24 cellular contexts compared by ENCODE assay signal in genomic region chr21:39525129-39525528, GRCh38.
A peak's percentile ranks its signal among the peaks of the same experiment; 100 is the strongest.
DNase-seq lines count a peak whose midpoint lies in the region; ATAC-seq, FAIRE-seq and TF ChIP-seq lines count a peak whose summit lies in the region.
"Had no signal": no experiment of that assay in that cellular context is flagged by ENCODE, and none has a peak within 500 bp of the region (broad histone marks: within the 10 kb centered on the region; RNA-seq: fewer than 3 reads in every experiment).

No MANE protein-coding gene starts in this region.

- H3K27ac ChIP-seq in H1 (ENCODE audit: low read depth, low read length) (no peak overlapping the region), lung (ENCODE audit: low read depth in 1 of 2, low read length in 1 of 2) (no peak overlapping the region)
- H3K27ac ChIP-seq: BLaER1, SK-N-MC, uterus had no signal

- no peaks in the 10 kb centered on the region for H3K27me3 Mint-ChIP-seq in activated T-helper 2 cell treated with anti-CD3 and anti-CD28 coated beads, Interferon-gamma antibody, Interleukin-2, Interleukin-4, amounts not matched to agents 10 μg/mL and 5 μg/mL and 100 μg/mL, durations not matched to agents 14 hours and 24 hours and 36 hours (ENCODE audit: low read depth)
- H3K27me3 Mint-ChIP-seq in T-helper 2 cell treated with Interferon-gamma antibody and Interleukin-4, amounts not matched to agents 5 μg/mL and 100 μg/mL, for 36 hours (ENCODE audit: low read depth) = peaks cover 7% of the 10 kb centered on the region

- no peak overlapping the region for H2BK5ac ChIP-seq in H1 (ENCODE audit: low read depth, low read length)

- no peak overlapping the region for H3K4me2 ChIP-seq in H1 (ENCODE audit: insufficient read depth in 1 of 2, low read depth in 2 of 2, low read length in 2 of 2)
- H3K4me2 ChIP-seq: BLaER1 had no signal

- no peaks in the 10 kb centered on the region for H3K9me3 Mint-ChIP-seq in activated T-helper 2 cell treated with anti-CD3 and anti-CD28 coated beads, Interferon-gamma antibody, Interleukin-2, Interleukin-4, amounts not matched to agents 10 μg/mL and 5 μg/mL and 100 μg/mL, durations not matched to agents 14 hours and 24 hours and 36 hours
- no peaks in the 10 kb centered on the region for H3K9me3 Mint-ChIP-seq in T-helper 2 cell treated with Interferon-gamma antibody and Interleukin-4, amounts not matched to agents 5 μg/mL and 100 μg/mL, for 36 hours
- H3K9me3 Mint-ChIP-seq: activated naive CD4-positive, alpha-beta T cell treated with anti-CD3 and anti-CD28 coated beads, Interleukin-2, amount 10 ng/mL, durations not matched to agents 7 days and 5 days; activated T-cell treated with anti-CD3 and anti-CD28 coated beads, Interleukin-2, amount 50 U/mL, for 72 hours; T-helper 1 cell treated with Interleukin-12 subunit alpha and Interleukin-12 subunit beta and Interleukin-4 antibody, amounts not matched to agents 30 μg/mL and 1 μg/mL, for 36 hours had no signal

- no peak overlapping the region for H3K56ac ChIP-seq in H1 (replicated peaks; ENCODE audit: insufficient read length, low read depth, low read length)

- H3K9me3 ChIP-seq in H1 (ENCODE audit: insufficient read depth in 2 of 2, low read depth in 1 of 2, low read length in 1 of 2) = peaks cover 0 to 2% of the 10 kb centered on the region in 2 experiments; a peak in 1 of 4 replicates
- no peaks in the 10 kb centered on the region for H3K9me3 ChIP-seq in lung (ENCODE audit: control insufficient read depth in 2 of 2, insufficient read depth in 1 of 2, low read length in 1 of 2)
- H3K9me3 ChIP-seq: BLaER1, uterus had no signal

- intact Hi-C loops in activated T-helper 2 cell treated with anti-CD3 and anti-CD28 coated beads, Interferon-gamma antibody, Interleukin-2, Interleukin-4, amounts not matched to agents 10 μg/mL and 5 μg/mL and 100 μg/mL, durations not matched to agents 14 hours and 24 hours and 36 hours (cut with micrococcal nuclease) = no loop called here

- peak overlapping the region; percentile 62 for H2BK20ac ChIP-seq in H1 (ENCODE audit: low read length)

- no peaks in the 10 kb centered on the region for H3K4me1 ChIP-seq in H1 (replicated peaks in 1 of 4; ENCODE audit: control insufficient read depth in 3 of 4, insufficient read depth in 4 of 4, low read length in 3 of 4)
- peaks cover 7 to 11% of the 10 kb centered on the region in 2 donors for H3K4me1 ChIP-seq in lung (ENCODE audit: control insufficient read depth in 2 of 2, insufficient read depth in 2 of 2, low read length in 2 of 2)
- H3K4me1 ChIP-seq: uterus had no signal

- peak; percentile 97 for DNase-seq in DMS79 treated with DMSO at 0.1 percent for 48 hours (lab: John Stamatoyannopoulos, UW)
- DNase-seq in NCI-H2107 treated with DMSO at 0.1 percent for 48 hours (lab: John Stamatoyannopoulos, UW; ENCODE audit: unreplicated experiment) = peak; percentile 8
- no peak for DNase-seq in H1 (ENCODE audit: low read depth in 1 of 2, low spot score in 2 of 2)
- peak; percentile 77 for DNase-seq in lung (ENCODE audit: low spot score)
- DNase-seq in activated T-helper 2 cell treated with anti-CD3 and anti-CD28 coated beads, Interferon-gamma antibody, Interleukin-2, Interleukin-4, amounts not matched to agents 10 μg/mL and 5 μg/mL and 100 μg/mL, durations not matched to agents 14 hours and 24 hours and 36 hours (ENCODE audit: low spot score) = no peak
- no peak for DNase-seq in activated CD4-positive, alpha-beta T cell treated with anti-CD3 and anti-CD28 coated beads, Interleukin-2, amount 50 U/mL, for 1 hour
- no peak for DNase-seq in T-helper 2 cell treated with Interferon-gamma antibody and Interleukin-4, amounts not matched to agents 5 μg/mL and 100 μg/mL, for 36 hours (ENCODE audit: low spot score)
- DNase-seq: ACHN; activated CD4-positive, alpha-beta T cell treated with anti-CD3 and anti-CD28 coated beads for 48 hours; activated naive CD4-positive, alpha-beta T cell treated with anti-CD3 and anti-CD28 coated beads, Interleukin-2, amount 10 ng/mL, durations not matched to agents 7 days and 5 days; activated T-cell treated with anti-CD3 and anti-CD28 coated beads, Interleukin-2, amount 50 U/mL, for 72 hours; cortex of kidney; endodermal cell; kidney; mesendoderm; NCI-H1436; NCI-H748 treated with DMSO at 0.1 percent for 48 hours; RPMI8226; uterus had no signal

- no peak for TF ChIP-seq EP300 in H1 (IDR thresholded peaks at IDR 0.05; ENCODE audit: borderline replicate concordance in 1 of 2, low read depth in 2 of 2, low read length in 2 of 2)

- no peak overlapping the region for H2AFZ ChIP-seq in H1 (ENCODE audit: low read length)

- no peak for TF ChIP-seq POLR2A in H1 (IDR thresholded peaks at IDR 0.05; ENCODE audit: control extremely low read depth in 1 of 2, low read depth in 2 of 2, low read length in 2 of 2)

- no peak overlapping the region for H3K4me3 ChIP-seq in H1 (ENCODE audit: extremely low read depth in 1 of 4, insufficient read depth in 2 of 4, low read depth in 3 of 4, low read length in 4 of 4)
- H3K4me3 ChIP-seq in lung = no peak overlapping the region
- H3K4me3 ChIP-seq: BLaER1, SK-N-MC, uterus had no signal

- no peak overlapping the region for H3K14ac ChIP-seq in H1 (ENCODE audit: insufficient read length)

- no peak for FAIRE-seq in H1 (lab: Jason Lieb, UNC)
- FAIRE-seq: GM12892, kidney had no signal

- no peaks in the 10 kb centered on the region for H3K79me2 ChIP-seq in H1 (ENCODE audit: control insufficient read depth in 1 of 2, insufficient read depth in 2 of 2, low read length in 2 of 2)

- H2BK12ac ChIP-seq in H1 (ENCODE audit: low read depth, low read length) = peak overlapping the region; percentile 0; the same call in 1 of the 2 replicates

- TF ChIP-seq CTCF in H1 (IDR thresholded peaks at IDR 0.05; ENCODE audit: control extremely low read depth in 1 of 3, insufficient read depth in 1 of 3, low read depth in 1 of 3, low read length in 3 of 3) (no peak), lung (IDR thresholded peaks at IDR 0.05; ENCODE audit: control extremely low read depth, extremely low read depth) (no peak)

- H3K18ac ChIP-seq in H1 (ENCODE audit: extremely low read depth, low read length) = 0 out of 2 replicates have a peak overlapping the region, but pooled peaks have one; percentile 20

- CTCF ChIA-PET in H1 (lab: Charles Lee; ENCODE audit: partially characterized antibody) = interaction anchor here (0.7 to 1.1 kb wide), 3 partner anchors 131 to 188 kb away, joined by 3 to 4 read pairs (median 3); no protein-coding TSS in a partner anchor

- H2BK15ac ChIP-seq in H1 (ENCODE audit: low read length) = peak overlapping the region; percentile 19; the same call in 1 of the 2 replicates

- H3K79me1 ChIP-seq in H1 (ENCODE audit: low read depth, low read length) = no peaks in the 10 kb centered on the region

- H3K23me2 ChIP-seq in H1 (ENCODE audit: low read depth, low read length) = no peaks in the 10 kb centered on the region

- ATAC-seq in lung (ENCODE audit: insufficient read depth, low FRiP score) (no peak), GM19455 (IDR thresholded peaks at IDR 0.05; ENCODE audit: unreplicated experiment) (no peak)
- ATAC-seq: activated T-cell treated with anti-CD3 and anti-CD28 coated beads, Interleukin-2, amount 50 U/mL, for 72 hours had no signal

- H3K4me3 Mint-ChIP-seq in activated T-helper 2 cell treated with anti-CD3 and anti-CD28 coated beads, Interferon-gamma antibody, Interleukin-2, Interleukin-4, amounts not matched to agents 10 μg/mL and 5 μg/mL and 100 μg/mL, durations not matched to agents 14 hours and 24 hours and 36 hours (ENCODE audit: low read depth) = no peak overlapping the region
- no peak overlapping the region for H3K4me3 Mint-ChIP-seq in T-helper 2 cell treated with Interferon-gamma antibody and Interleukin-4, amounts not matched to agents 5 μg/mL and 100 μg/mL, for 36 hours
- H3K4me3 Mint-ChIP-seq: activated naive CD4-positive, alpha-beta T cell treated with anti-CD3 and anti-CD28 coated beads, Interleukin-2, amount 10 ng/mL, durations not matched to agents 7 days and 5 days; activated T-cell treated with anti-CD3 and anti-CD28 coated beads, Interleukin-2, amount 50 U/mL, for 72 hours; endodermal cell; T-helper 1 cell treated with Interleukin-12 subunit alpha and Interleukin-12 subunit beta and Interleukin-4 antibody, amounts not matched to agents 30 μg/mL and 1 μg/mL, for 36 hours had no signal

- POLR2A ChIA-PET in H1 (lab: Charles Lee; ENCODE audit: partially characterized antibody) = interaction anchor here (1.2 kb wide), 2 partner anchors 13 to 93 kb away, joined by 3 read pairs; no protein-coding TSS in a partner anchor

- peak overlapping the region; percentile 83 for H4K91ac ChIP-seq in H1 (replicated peaks; ENCODE audit: insufficient read length, low read length)

- H3K36me3 Mint-ChIP-seq in activated T-helper 2 cell treated with anti-CD3 and anti-CD28 coated beads, Interferon-gamma antibody, Interleukin-2, Interleukin-4, amounts not matched to agents 10 μg/mL and 5 μg/mL and 100 μg/mL, durations not matched to agents 14 hours and 24 hours and 36 hours (ENCODE audit: low read depth) = no peaks in the 10 kb centered on the region
- H3K36me3 Mint-ChIP-seq in T-helper 2 cell treated with Interferon-gamma antibody and Interleukin-4, amounts not matched to agents 5 μg/mL and 100 μg/mL, for 36 hours (ENCODE audit: low read depth) = no peaks in the 10 kb centered on the region
- H3K36me3 Mint-ChIP-seq: activated naive CD4-positive, alpha-beta T cell treated with anti-CD3 and anti-CD28 coated beads, Interleukin-2, amount 10 ng/mL, durations not matched to agents 7 days and 5 days had no signal

- no peak for TF ChIP-seq RAD21 in H1 (IDR thresholded peaks at IDR 0.05 in 1 of 2, conservative IDR thresholded peaks at IDR 0.05 in 1 of 2; ENCODE audit: low read depth in 2 of 2, low read length in 2 of 2)

- no peaks in the 10 kb centered on the region for H4K20me1 ChIP-seq in H1 (replicated peaks in 1 of 2; ENCODE audit: control insufficient read depth in 1 of 2, insufficient read depth in 2 of 2, low read length in 2 of 2)
- H4K20me1 ChIP-seq: BLaER1 had no signal

- H3K4me1 Mint-ChIP-seq in activated T-helper 2 cell treated with anti-CD3 and anti-CD28 coated beads, Interferon-gamma antibody, Interleukin-2, Interleukin-4, amounts not matched to agents 10 μg/mL and 5 μg/mL and 100 μg/mL, durations not matched to agents 14 hours and 24 hours and 36 hours (ENCODE audit: low read depth) = no peaks in the 10 kb centered on the region
- no peaks in the 10 kb centered on the region for H3K4me1 Mint-ChIP-seq in T-helper 2 cell treated with Interferon-gamma antibody and Interleukin-4, amounts not matched to agents 5 μg/mL and 100 μg/mL, for 36 hours (ENCODE audit: low read depth)
- H3K4me1 Mint-ChIP-seq: activated naive CD4-positive, alpha-beta T cell treated with anti-CD3 and anti-CD28 coated beads, Interleukin-2, amount 10 ng/mL, durations not matched to agents 7 days and 5 days had no signal

- H2BK120ac ChIP-seq in H1 (replicated peaks; ENCODE audit: low read depth, low read length) = no peak overlapping the region

- H4K8ac ChIP-seq in H1 (ENCODE audit: extremely low read depth, insufficient read depth, low read length) = no peak overlapping the region

- no peak overlapping the region; the same call in 1 of the 2 replicates for H2AK5ac ChIP-seq in H1 (ENCODE audit: low read depth, low read length)

- H3K36me3 ChIP-seq in H1 (ENCODE audit: control insufficient read depth in 2 of 4, insufficient read depth in 4 of 4, low read length in 3 of 4) (no peaks in the 10 kb centered on the region), lung (ENCODE audit: control insufficient read depth in 2 of 2, insufficient read depth in 2 of 2, low read length in 2 of 2) (no peaks in the 10 kb centered on the region)
- H3K36me3 ChIP-seq: BLaER1, uterus had no signal

- 88% methylated on average over 3 of the region's 3 CpGs; no CpG with 5 or more reads in 1 of the 2 experiments for WGBS in H1 (ENCODE audit: extremely low coverage in 1 of 2, insufficient coverage in 1 of 2, insufficient read length in 1 of 2, insufficient replicate concordance in 2 of 2, low coverage in 1 of 2, low lambda C conversion rate in 2 of 2, missing lambda C conversion rate in 1 of 2), 2 experiments
- WGBS in lung, 2 donors = 58 to 74% methylated on average over 3 of the region's 3 CpGs

- no peaks in the 10 kb centered on the region; a peak in 1 of 7 replicates for H3K27me3 ChIP-seq in H1 (replicated peaks in 1 of 4; ENCODE audit: control insufficient read depth in 3 of 4, extremely low read depth in 1 of 4, insufficient read depth in 3 of 4, low read length in 3 of 4)
- H3K27me3 ChIP-seq in lung (ENCODE audit: control insufficient read depth, insufficient read depth) = no peaks in the 10 kb centered on the region
- H3K27me3 ChIP-seq: BLaER1, uterus had no signal

- no peak overlapping the region for H3K9ac ChIP-seq in H1 (replicated peaks in 1 of 4; ENCODE audit: extremely low read depth in 1 of 4, low read depth in 3 of 4, low read length in 3 of 4)
- H3K9ac ChIP-seq: BLaER1 had no signal

- H4K5ac ChIP-seq in H1 (ENCODE audit: insufficient read length, low read depth, low read length) = no peak overlapping the region

- no peak overlapping the region for H3K27ac Mint-ChIP-seq in activated T-helper 2 cell treated with anti-CD3 and anti-CD28 coated beads, Interferon-gamma antibody, Interleukin-2, Interleukin-4, amounts not matched to agents 10 μg/mL and 5 μg/mL and 100 μg/mL, durations not matched to agents 14 hours and 24 hours and 36 hours
- H3K27ac Mint-ChIP-seq in T-helper 2 cell treated with Interferon-gamma antibody and Interleukin-4, amounts not matched to agents 5 μg/mL and 100 μg/mL, for 36 hours = no peak overlapping the region
- H3K27ac Mint-ChIP-seq: activated naive CD4-positive, alpha-beta T cell treated with anti-CD3 and anti-CD28 coated beads, Interleukin-2, amount 10 ng/mL, durations not matched to agents 7 days and 5 days; activated T-cell treated with anti-CD3 and anti-CD28 coated beads, Interleukin-2, amount 50 U/mL, for 72 hours; endodermal cell; T-helper 1 cell treated with Interleukin-12 subunit alpha and Interleukin-12 subunit beta and Interleukin-4 antibody, amounts not matched to agents 30 μg/mL and 1 μg/mL, for 36 hours had no signal

- H3K4ac ChIP-seq in H1 (replicated peaks; ENCODE audit: insufficient read length, low read depth, low read length) = no peak overlapping the region

- no peak overlapping the region for H3K23ac ChIP-seq in H1 (ENCODE audit: insufficient read length)

Comparison
In these comparisons a context has a peak if more than half of its experiments do, and no peak if none do; other contexts are left out.
1. DNase-seq: peak in DMS79 treated with DMSO at 0.1 percent for 48 hours (single experiment), NCI-H2107 treated with DMSO at 0.1 percent for 48 hours (single experiment) and lung (single experiment); none in H1 (0 of 2), activated T-helper 2 cell treated with anti-CD3 and anti-CD28 coated beads, Interferon-gamma antibody, Interleukin-2, Interleukin-4, amounts not matched to agents 10 μg/mL and 5 μg/mL and 100 μg/mL, durations not matched to agents 14 hours and 24 hours and 36 hours (single experiment), activated CD4-positive, alpha-beta T cell treated with anti-CD3 and anti-CD28 coated beads, Interleukin-2, amount 50 U/mL, for 1 hour (single experiment) and T-helper 2 cell treated with Interferon-gamma antibody and Interleukin-4, amounts not matched to agents 5 μg/mL and 100 μg/mL, for 36 hours (single experiment).